Comparison of ENCODE assay signal across 26 cellular contexts in genomic region chr16:845349-845740, GRCh38. TPM values are rescaled to one million over a fixed set of nuclear protein-coding genes. Genes with fewer than 3 reads are reported as not detected.
"Had no signal": no experiment of that assay in that cellular context is flagged by ENCODE, and none has a peak within 500 bp of the region (broad histone marks: within the 10 kb centered on the region; RNA-seq: fewer than 3 reads in every experiment).

No MANE protein-coding gene starts in this region.

- H3K36me3 ChIP-seq: brain microvascular endothelial cell, cardiac muscle cell, Peyer's patch had no signal

- H3K27ac ChIP-seq: brain microvascular endothelial cell, cardiac muscle cell, Peyer's patch, RWPE1 had no signal

- H3K4me1 Mint-ChIP-seq: activated CD4-positive, alpha-beta T cell treated with anti-CD3 and anti-CD28 coated beads, Interleukin-2, amount 10 ng/mL, durations not matched to agents 7 days and 5 days; activated T-helper 17 cell treated with anti-CD3 and anti-CD28 coated beads, Interleukin-2, amount 50 U/mL, for 72 hours had no signal

- H3K4me3 ChIP-seq: cardiac muscle cell, K562, Peyer's patch had no signal

- FAIRE-seq: K562 had no signal

- H3K27me3 Mint-ChIP-seq: activated CD4-positive, alpha-beta memory T cell treated with anti-CD3 and anti-CD28 coated beads for 36 hours; activated CD4-positive, alpha-beta T cell treated with anti-CD3 and anti-CD28 coated beads, Interleukin-2, amount 10 ng/mL, durations not matched to agents 7 days and 5 days; activated naive CD8-positive, alpha-beta T cell; activated T-helper 17 cell treated with anti-CD3 and anti-CD28 coated beads, Interleukin-2, amount 50 U/mL, for 72 hours had no signal

- H3K27ac Mint-ChIP-seq: activated CD4-positive, alpha-beta memory T cell treated with anti-CD3 and anti-CD28 coated beads for 36 hours; activated CD4-positive, alpha-beta T cell treated with anti-CD3 and anti-CD28 coated beads, Interleukin-2, amount 10 ng/mL, durations not matched to agents 7 days and 5 days; activated naive CD4-positive, alpha-beta T cell treated with anti-CD3 and anti-CD28 coated beads for 36 hours; activated naive CD8-positive, alpha-beta T cell; activated T-helper 17 cell treated with anti-CD3 and anti-CD28 coated beads, Interleukin-2, amount 50 U/mL, for 72 hours; T-helper 1 cell treated with Interleukin-12 subunit alpha and Interleukin-12 subunit beta and Interleukin-4 antibody, amounts not matched to agents 30 μg/mL and 1 μg/mL, for 36 hours had no signal

- H3K36me3 Mint-ChIP-seq: activated CD4-positive, alpha-beta memory T cell treated with anti-CD3 and anti-CD28 coated beads for 36 hours; activated naive CD8-positive, alpha-beta T cell had no signal

- H3K9me3 ChIP-seq: Peyer's patch had no signal

- ATAC-seq: activated T-cell treated with anti-CD3 and anti-CD28 coated beads, Interleukin-2, amount 50 U/mL, for 4 hours; activated T-helper 17 cell treated with anti-CD3 and anti-CD28 coated beads, Interleukin-2, amount 50 U/mL, for 72 hours; K562 had no signal

- H3K9me3 Mint-ChIP-seq: activated naive CD4-positive, alpha-beta T cell treated with anti-CD3 and anti-CD28 coated beads for 36 hours; activated T-cell treated with anti-CD3 and anti-CD28 coated beads, Interleukin-2, amount 50 U/mL, for 4 hours; activated T-helper 17 cell treated with anti-CD3 and anti-CD28 coated beads, Interleukin-2, amount 50 U/mL, for 72 hours had no signal

- H3K4me3 Mint-ChIP-seq: activated CD4-positive, alpha-beta memory T cell treated with anti-CD3 and anti-CD28 coated beads for 36 hours; activated CD4-positive, alpha-beta T cell treated with anti-CD3 and anti-CD28 coated beads, Interleukin-2, amount 10 ng/mL, durations not matched to agents 7 days and 5 days; activated naive CD4-positive, alpha-beta T cell treated with anti-CD3 and anti-CD28 coated beads for 36 hours; activated naive CD8-positive, alpha-beta T cell; activated T-cell treated with anti-CD3 and anti-CD28 coated beads, Interleukin-2, amount 50 U/mL, for 4 hours; activated T-helper 17 cell treated with anti-CD3 and anti-CD28 coated beads, Interleukin-2, amount 50 U/mL, for 72 hours; T-helper 1 cell treated with Interleukin-12 subunit alpha and Interleukin-12 subunit beta and Interleukin-4 antibody, amounts not matched to agents 30 μg/mL and 1 μg/mL, for 36 hours had no signal

- H3K4me1 ChIP-seq: Peyer's patch had no signal

- H3K27me3 ChIP-seq: brain microvascular endothelial cell, cardiac muscle cell, Peyer's patch had no signal

- DNase-seq: activated CD4-positive, alpha-beta memory T cell treated with anti-CD3 and anti-CD28 coated beads for 36 hours; activated CD4-positive, alpha-beta T cell treated with anti-CD3 and anti-CD28 coated beads, Interleukin-2, amount 10 ng/mL, durations not matched to agents 7 days and 5 days; activated CD4-positive, CD25-positive, alpha-beta regulatory T cell treated with anti-CD3 and anti-CD28 coated beads, Interleukin-2, amount 50 U/mL, for 72 hours; activated CD8-positive, alpha-beta memory T cell treated with anti-CD3 and anti-CD28 coated beads for 24 hours; activated gamma-delta T cell; activated naive CD4-positive, alpha-beta T cell treated with anti-CD3 and anti-CD28 coated beads for 36 hours; activated T-cell treated with anti-CD3 and anti-CD28 coated beads, Interleukin-2, amount 50 U/mL, for 4 hours; amygdala; brain microvascular endothelial cell; Karpas-422; MM.1S; NCI-H1105; NCI-H1436 treated with DMSO at 0.1 percent for 48 hours; NCI-H187; NCI-H2081; NCI-H446; NCI-H524; Peyer's patch; SHP77 treated with DMSO at 0.1 percent for 48 hours had no signal

RNA-seq across cellular contexts. Expression of gene GNG13, which starts 44.8 kb away (rescaled TPM):
- total RNA-seq: activated CD4-positive, alpha-beta memory T cell treated with anti-CD3 and anti-CD28 coated beads for 36 hours; activated CD4-positive, alpha-beta T cell treated with anti-CD3 and anti-CD28 coated beads, Interleukin-2, amount 10 ng/mL, durations not matched to agents 7 days and 5 days; activated naive CD4-positive, alpha-beta T cell treated with anti-CD3 and anti-CD28 coated beads for 36 hours; activated T-cell treated with anti-CD3 and anti-CD28 coated beads, Interleukin-2, amount 50 U/mL, for 4 hours; activated T-helper 17 cell treated with anti-CD3 and anti-CD28 coated beads, Interleukin-2, amount 50 U/mL, for 72 hours; cardiac muscle cell; K562; SK-MEL-5 had no signal
- polyA plus RNA-seq: K562 had no signal
